1 cellular context compared by ENCODE assay signal in genomic region chr17:75103601-75104554, GRCh38.
TF ChIP-seq lines count a peak whose summit lies in the region.

No MANE protein-coding gene starts in this region.

TF ChIP-seq in IMR-90, 13 proteins besides CTCF, POLR2A, EP300 and RAD21 (continued from another document):
- TF ChIP-seq, protein P1, sequence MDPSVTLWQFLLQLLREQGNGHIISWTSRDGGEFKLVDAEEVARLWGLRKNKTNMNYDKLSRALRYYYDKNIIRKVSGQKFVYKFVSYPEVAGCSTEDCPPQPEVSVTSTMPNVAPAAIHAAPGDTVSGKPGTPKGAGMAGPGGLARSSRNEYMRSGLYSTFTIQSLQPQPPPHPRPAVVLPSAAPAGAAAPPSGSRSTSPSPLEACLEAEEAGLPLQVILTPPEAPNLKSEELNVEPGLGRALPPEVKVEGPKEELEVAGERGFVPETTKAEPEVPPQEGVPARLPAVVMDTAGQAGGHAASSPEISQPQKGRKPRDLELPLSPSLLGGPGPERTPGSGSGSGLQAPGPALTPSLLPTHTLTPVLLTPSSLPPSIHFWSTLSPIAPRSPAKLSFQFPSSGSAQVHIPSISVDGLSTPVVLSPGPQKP (IDR thresholded peaks at IDR 0.05; ENCODE audit: borderline replicate concordance, low read depth, low read length), result no peak
